Comparison of ENCODE assay signal across 20 cellular contexts in the genomic region with DNA sequence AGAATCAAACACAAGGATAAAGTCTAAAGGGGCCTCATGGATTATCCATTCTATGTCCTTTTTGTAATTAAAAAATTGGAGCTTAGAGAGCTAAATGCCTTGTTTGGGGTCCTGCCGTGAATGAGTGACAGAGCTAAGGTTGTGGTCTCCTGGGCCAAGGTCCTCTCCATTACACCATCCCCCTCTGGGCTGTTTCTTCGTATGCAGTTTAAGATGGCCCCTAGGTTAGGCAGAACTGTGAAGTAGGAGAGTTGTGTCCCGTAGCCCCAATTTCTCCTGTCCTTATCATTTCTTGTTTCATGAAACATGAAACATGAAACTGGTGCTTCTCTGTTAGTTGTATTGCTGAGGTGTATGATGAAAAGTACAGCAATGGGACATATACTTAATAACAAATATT. TPM values are rescaled to one million over a fixed set of nuclear protein-coding genes. Genes with fewer than 3 reads are reported as not detected.
DNase-seq lines count a peak whose midpoint lies in the region; ATAC-seq and TF ChIP-seq lines count a peak whose summit lies in the region.
"Had no signal": no experiment of that assay in that cellular context is flagged by ENCODE, and none has a peak within 500 bp of the region (broad histone marks: within the 10 kb centered on the region; RNA-seq: fewer than 3 reads in every experiment).

No MANE protein-coding gene starts in this region.

- no peak overlapping the region for H3K4me3 ChIP-seq in Panc1 (ENCODE audit: low read depth in 2 of 2, low read length in 2 of 2)
- H3K4me3 ChIP-seq in brain microvascular endothelial cell (ENCODE audit: low read depth, low read length), result no peak overlapping the region
- no peak overlapping the region for H3K4me3 ChIP-seq in mesodermal cell (ENCODE audit: extremely low read depth, insufficient read depth, low read length, poor library complexity, severe bottlenecking)
- H3K4me3 ChIP-seq in testis, result no peak overlapping the region
- H3K4me3 ChIP-seq: esophagus muscularis mucosa, GM12878, K562, upper lobe of right lung had no signal

- TF ChIP-seq CTCF in Panc1 (IDR thresholded peaks at IDR 0.05) (no peak), brain microvascular endothelial cell (IDR thresholded peaks at IDR 0.05; ENCODE audit: low read depth, low read length, missing control alignments) (no peak), testis (IDR thresholded peaks at IDR 0.05) (no peak)

- intact Hi-C loops in Panc1 (cut with micrococcal nuclease; ENCODE audit: unreplicated experiment), result no loop called here
- intact Hi-C loops in testis (cut with DNase I; ENCODE audit: low total_unique reads), result no loop called here

- DNase-seq in Panc1 (ENCODE audit: low read depth, low spot score) (no peak), brain microvascular endothelial cell (no peak), testis (no peak), NCI-H226 (no peak)
- no peak for DNase-seq in activated effector memory CD4-positive, alpha-beta T cell treated with anti-CD3 and anti-CD28 coated beads, Interleukin-2, amount 50 U/mL, for 16 hours
- DNase-seq: activated CD8-positive, alpha-beta memory T cell treated with anti-CD3 and anti-CD28 coated beads, Interleukin-2, amount 50 U/mL, for 48 hours; activated naive CD4-positive, alpha-beta T cell treated with anti-CD3 and anti-CD28 coated beads for 36 hours; GDM1; GOT3; islet precursor cell; NCI-H2081; NCI-H524; upper lobe of right lung had no signal

- no CpG with 5 or more reads among the region's 3 CpGs for WGBS in mesodermal cell (ENCODE audit: insufficient coverage in 2 of 2), 2 experiments
- 72 to 73% methylated on average over 3 of the region's 3 CpGs for WGBS in testis, 2 donors

- H3K36me3 ChIP-seq in Panc1 (ENCODE audit: control insufficient read depth, insufficient read depth, low read length) (peaks cover 7% of the 10 kb centered on the region; the same call in 1 of the 2 replicates), brain microvascular endothelial cell (replicated peaks) (peaks cover 6% of the 10 kb centered on the region), mesodermal cell (ENCODE audit: control insufficient read depth, insufficient read depth, low read length) (peaks cover 38% of the 10 kb centered on the region), testis (ENCODE audit: low read depth, missing control alignments) (no peaks in the 10 kb centered on the region)
- H3K36me3 ChIP-seq: esophagus muscularis mucosa, upper lobe of right lung had no signal

- in situ Hi-C loops in Panc1 (cut with HindIII; ENCODE audit: low pct_unique_long_range_greater_than_20kb, low sequenced_read_pairs), result no loop called here
- in situ Hi-C loops in brain microvascular endothelial cell (cut with HindIII; ENCODE audit: low pct_ligation_motif_present, low sequenced_read_pairs), result no loop called here

- no peaks in the 10 kb centered on the region for H3K9me3 ChIP-seq in Panc1 (ENCODE audit: control insufficient read depth, insufficient read depth, low read depth, low read length)
- no peaks in the 10 kb centered on the region for H3K9me3 ChIP-seq in mesodermal cell (ENCODE audit: control insufficient read depth, low read length)
- no peaks in the 10 kb centered on the region for H3K9me3 ChIP-seq in testis
- H3K9me3 ChIP-seq: esophagus muscularis mucosa, upper lobe of right lung had no signal

- CTCF ChIA-PET in Panc1 (lab: Charles Lee), result no interaction called here

- no TSS peak for BruUV-seq in Panc1 (replicated peaks; lab: Mats Ljungman, UMichigan)

- no peak for ATAC-seq in Panc1
- ATAC-seq in GM18520 (IDR thresholded peaks at IDR 0.05; ENCODE audit: unreplicated experiment), result no peak
- ATAC-seq in HG02588 (IDR thresholded peaks at IDR 0.05; ENCODE audit: unreplicated experiment), result no peak
- ATAC-seq: GM12878; K562; stimulated activated effector memory CD8-positive, alpha-beta T cell treated with anti-CD3 and anti-CD28 coated beads, Interleukin-12 subunit alpha, Interleukin-12 subunit beta, amount 100 ng/mL, for 72 hours had no signal

- no peak for TF ChIP-seq POLR2A in testis (IDR thresholded peaks at IDR 0.05)

- POLR2A ChIA-PET in Panc1 (lab: Charles Lee), result interaction anchor here (0.7 kb wide), 1 partner anchor 13 kb away, joined by 3 read pairs; no protein-coding TSS in a partner anchor

- H3K27me3 ChIP-seq in Panc1 (ENCODE audit: control insufficient read depth, insufficient read depth, low read length) (no peaks in the 10 kb centered on the region), brain microvascular endothelial cell (replicated peaks) (no peaks in the 10 kb centered on the region), testis (no peaks in the 10 kb centered on the region)
- H3K27me3 ChIP-seq: esophagus muscularis mucosa, upper lobe of right lung had no signal

- peak overlapping the region; percentile 93 for H3K27ac ChIP-seq in Panc1 (ENCODE audit: low read length)
- H3K27ac ChIP-seq in brain microvascular endothelial cell, result peak overlapping the region; percentile 10
- H3K27ac ChIP-seq in mesodermal cell (ENCODE audit: low read depth, low read length, severe bottlenecking), result peak overlapping the region; percentile 55
- peak overlapping the region; percentile 34 to 39 for H3K27ac ChIP-seq in testis
- H3K27ac ChIP-seq: upper lobe of right lung had no signal

- peaks cover 95% of the 10 kb centered on the region for H3K4me1 ChIP-seq in Panc1 (ENCODE audit: control insufficient read depth, insufficient read depth, low read length)
- peaks cover 47% of the 10 kb centered on the region for H3K4me1 ChIP-seq in mesodermal cell (ENCODE audit: control insufficient read depth, insufficient read depth, low read length, poor library complexity, severe bottlenecking)
- peaks cover 7% of the 10 kb centered on the region for H3K4me1 ChIP-seq in testis

RNA-seq across cellular contexts. Expression of a gene that starts 32.9 kb away (rescaled TPM):
- total RNA-seq in Panc1 (2021; ENCODE audit: unreplicated experiment) (290 TPM), testis (10 to 100 TPM; 68.4 to 94.1 TPM)
- 285 TPM for polyA plus RNA-seq in Panc1 (2012; ENCODE audit: insufficient read length)
- 45.4 TPM for polyA plus RNA-seq in mesodermal cell (2013, experiment 1 of 2)
- 32.6 TPM for polyA plus RNA-seq in mesodermal cell (2013, experiment 2 of 2)
- 38.2 TPM for polyA plus RNA-seq in testis (ENCODE audit: insufficient read depth, low read depth, low replicate concordance)

Comparison
In these comparisons a context has a peak if more than half of its experiments do, and no peak if none do; other contexts are left out.
1. H3K27ac ChIP-seq: peak in every context shown above with its lines; median percentile 93 in Panc1; 55 in mesodermal cell; 36 in testis; 10 in brain microvascular endothelial cell.